19 cellular contexts compared by ENCODE assay signal in the genomic region with DNA sequence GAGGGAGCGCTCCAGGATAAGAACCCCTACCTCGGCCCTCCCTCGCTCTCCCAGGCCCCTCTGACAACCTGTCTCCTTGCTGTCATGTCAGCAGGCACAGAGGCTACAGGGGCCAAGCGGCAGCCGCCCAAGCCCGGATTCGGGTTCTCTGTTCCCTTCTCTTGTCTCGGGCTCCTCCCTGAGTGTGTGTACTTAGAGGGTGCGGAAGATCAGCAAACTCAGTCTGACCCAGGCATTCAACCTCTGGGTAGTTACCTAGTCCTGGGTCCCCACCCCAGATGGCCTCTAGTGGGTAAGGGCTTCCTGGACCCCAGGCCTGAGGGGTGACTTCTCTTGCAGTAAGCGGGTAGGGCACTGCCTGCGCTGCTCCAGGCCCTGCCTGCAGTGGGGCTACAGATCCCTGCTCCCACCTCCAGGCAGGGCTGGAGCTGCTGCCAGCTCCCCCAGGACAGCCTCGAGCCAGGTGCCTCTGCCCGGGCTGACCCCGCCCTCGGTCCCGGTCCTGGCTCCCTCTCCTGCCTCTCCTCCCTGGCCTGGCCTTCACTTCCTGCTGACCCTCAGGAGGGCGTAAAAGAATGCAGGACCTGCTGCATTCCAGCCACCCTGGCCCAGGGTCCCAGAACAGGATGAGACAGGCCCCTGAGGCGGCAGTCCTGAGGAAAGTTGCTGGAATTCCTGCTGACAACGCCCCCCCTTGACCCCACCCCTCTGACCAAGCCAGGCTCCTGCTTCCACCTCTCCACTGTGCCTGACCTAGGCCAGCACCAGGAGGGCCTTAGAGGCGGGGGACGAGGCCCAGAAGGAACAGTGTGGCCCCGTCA. TPM values are rescaled to one million over a fixed set of nuclear protein-coding genes. Genes with fewer than 3 reads are reported as not detected.
DNase-seq lines count a peak whose midpoint lies in the region; ATAC-seq and TF ChIP-seq lines count a peak whose summit lies in the region.
"Had no signal": no experiment of that assay in that cellular context is flagged by ENCODE, and none has a peak within 500 bp of the region (broad histone marks: within the 10 kb centered on the region; RNA-seq: fewer than 3 reads in every experiment).

No MANE protein-coding gene starts in this region.

- no peaks in the 10 kb centered on the region for H3K9me3 ChIP-seq in smooth muscle cell (replicated peaks; ENCODE audit: low read depth)
- H3K9me3 ChIP-seq: upper lobe of right lung had no signal

- peak; percentile 64 for DNase-seq in Right ventricle myocardium inferior (ENCODE audit: missing footprints)
- DNase-seq in Right ventricle myocardium superior, result no peak
- no peak for DNase-seq in epithelial cell of prostate (ENCODE audit: low read depth, low spot score)
- no peak for DNase-seq in mesothelial cell of epicardium (ENCODE audit: low spot score in 2 of 2, unreplicated experiment in 2 of 2)
- DNase-seq in smooth muscle cell (lab: John Stamatoyannopoulos, UW; ENCODE audit: unreplicated experiment), result no peak
- no peak for DNase-seq in stimulated activated naive B cell treated with anti-CD40 and anti-IgM and Interleukin-4, amounts not matched to agents 10 μg/mL and 1 μg/mL and 100 μg/mL, for 72 hours
- DNase-seq in stimulated activated CD4-positive, alpha-beta T cell treated with anti-CD3 and anti-CD28 coated beads, Interleukin-12 subunit alpha, Interleukin-12 subunit beta, amount 100 ng/mL, for 4 hours, result no peak
- no peak for DNase-seq in NCI-H748 treated with DMSO at 0.1 percent for 48 hours (lab: John Stamatoyannopoulos, UW)
- DNase-seq: activated CD4-positive, alpha-beta T cell treated with anti-CD3 and anti-CD28 coated beads, Interleukin-2, amount 50 U/mL, for 4 hours; activated naive CD8-positive, alpha-beta T cell treated with anti-CD3 and anti-CD28 coated beads, Interleukin-2, amount 10 ng/mL, durations not matched to agents 7 days and 5 days; activated T-cell treated with anti-CD3 and anti-CD28 coated beads, Interleukin-2, amount 50 U/mL, for 24 hours; CD4-positive, CD25-positive, alpha-beta regulatory T cell; DMS79; effector CD8-positive, alpha-beta T cell; NCI-H1105 treated with DMSO at 0.1 percent for 48 hours; RPMI8226; upper lobe of right lung had no signal

- no peaks in the 10 kb centered on the region for H3K9me3 Mint-ChIP-seq in mesothelial cell of epicardium
- no peaks in the 10 kb centered on the region for H3K9me3 Mint-ChIP-seq in stimulated activated naive B cell treated with anti-CD40 and anti-IgM and Interleukin-4, amounts not matched to agents 10 μg/mL and 1 μg/mL and 100 μg/mL, for 72 hours
- H3K9me3 Mint-ChIP-seq: activated naive CD8-positive, alpha-beta T cell treated with anti-CD3 and anti-CD28 coated beads, Interleukin-2, amount 10 ng/mL, durations not matched to agents 7 days and 5 days; activated T-cell treated with anti-CD3 and anti-CD28 coated beads, Interleukin-2, amount 50 U/mL, for 24 hours; stimulated activated memory B cell treated with anti-CD40 and anti-IgM and Interleukin-4, amounts not matched to agents 10 μg/mL and 1 μg/mL and 100 μg/mL, for 72 hours had no signal

- no peak overlapping the region for H2AFZ ChIP-seq in smooth muscle cell (ENCODE audit: low read depth)

- H3K4me1 Mint-ChIP-seq in mesothelial cell of epicardium, result peaks cover 36% of the 10 kb centered on the region
- peaks cover 12 to 20% of the 10 kb centered on the region in 2 donors for H3K4me1 Mint-ChIP-seq in stimulated activated naive B cell treated with anti-CD40 and anti-IgM and Interleukin-4, amounts not matched to agents 10 μg/mL and 1 μg/mL and 100 μg/mL, for 72 hours
- H3K4me1 Mint-ChIP-seq: activated naive CD8-positive, alpha-beta T cell treated with anti-CD3 and anti-CD28 coated beads, Interleukin-2, amount 10 ng/mL, durations not matched to agents 7 days and 5 days had no signal

- H3K27me3 ChIP-seq in smooth muscle cell (ENCODE audit: low read depth), result peaks cover 24% of the 10 kb centered on the region

- no peak for ATAC-seq in Right ventricle myocardium inferior
- no peak for ATAC-seq in Right ventricle myocardium superior (ENCODE audit: poor library complexity)
- no peak for ATAC-seq in stimulated activated naive B cell treated with anti-CD40 and anti-IgM and Interleukin-4, amounts not matched to agents 10 μg/mL and 1 μg/mL and 100 μg/mL, for 72 hours (replicated peaks)
- ATAC-seq: stimulated activated memory B cell treated with anti-CD40 and anti-IgM and Interleukin-4, amounts not matched to agents 10 μg/mL and 1 μg/mL and 100 μg/mL, for 72 hours had no signal

- intact Hi-C loops in Right ventricle myocardium inferior (cut with DNase I), result no loop called here
- intact Hi-C loops in Right ventricle myocardium superior (cut with DNase I), result no loop called here

- H3K4me3 Mint-ChIP-seq in mesothelial cell of epicardium, result peak overlapping the region; percentile 64
- H3K4me3 Mint-ChIP-seq in stimulated activated naive B cell treated with anti-CD40 and anti-IgM and Interleukin-4, amounts not matched to agents 10 μg/mL and 1 μg/mL and 100 μg/mL, for 72 hours, result no peak overlapping the region
- H3K4me3 Mint-ChIP-seq: activated naive CD8-positive, alpha-beta T cell treated with anti-CD3 and anti-CD28 coated beads, Interleukin-2, amount 10 ng/mL, durations not matched to agents 7 days and 5 days; activated T-cell treated with anti-CD3 and anti-CD28 coated beads, Interleukin-2, amount 50 U/mL, for 24 hours; stimulated activated memory B cell treated with anti-CD40 and anti-IgM and Interleukin-4, amounts not matched to agents 10 μg/mL and 1 μg/mL and 100 μg/mL, for 72 hours had no signal

- H3K36me3 ChIP-seq in smooth muscle cell (ENCODE audit: low read depth), result no peaks in the 10 kb centered on the region
- H3K36me3 ChIP-seq: upper lobe of right lung had no signal

- 64% methylated on average over 22 of the region's 22 CpGs for WGBS in smooth muscle cell (ENCODE audit: low lambda C conversion rate)

- peaks cover 40% of the 10 kb centered on the region for H3K4me1 ChIP-seq in smooth muscle cell (ENCODE audit: low read depth)

- no peak overlapping the region for H3K4me3 ChIP-seq in smooth muscle cell
- H3K4me3 ChIP-seq: upper lobe of right lung had no signal

- peaks cover 13% of the 10 kb centered on the region for H3K27me3 Mint-ChIP-seq in mesothelial cell of epicardium (ENCODE audit: low read depth)
- peaks cover 30 to 38% of the 10 kb centered on the region in 2 donors for H3K27me3 Mint-ChIP-seq in stimulated activated naive B cell treated with anti-CD40 and anti-IgM and Interleukin-4, amounts not matched to agents 10 μg/mL and 1 μg/mL and 100 μg/mL, for 72 hours

- TF ChIP-seq CTCF in mesothelial cell of epicardium (IDR thresholded peaks at IDR 0.05; ENCODE audit: unreplicated experiment) (no peak), smooth muscle cell (IDR thresholded peaks at IDR 0.05; ENCODE audit: borderline replicate concordance, insufficient read depth, poor library complexity, severe bottlenecking) (no peak)

- H3K36me3 Mint-ChIP-seq in mesothelial cell of epicardium, result no peaks in the 10 kb centered on the region
- H3K36me3 Mint-ChIP-seq in stimulated activated naive B cell treated with anti-CD40 and anti-IgM and Interleukin-4, amounts not matched to agents 10 μg/mL and 1 μg/mL and 100 μg/mL, for 72 hours, result no peaks in the 10 kb centered on the region
- H3K36me3 Mint-ChIP-seq: activated naive CD8-positive, alpha-beta T cell treated with anti-CD3 and anti-CD28 coated beads, Interleukin-2, amount 10 ng/mL, durations not matched to agents 7 days and 5 days; CD4-positive, CD25-positive, alpha-beta regulatory T cell; stimulated activated memory B cell treated with anti-CD40 and anti-IgM and Interleukin-4, amounts not matched to agents 10 μg/mL and 1 μg/mL and 100 μg/mL, for 72 hours had no signal

- H3F3A ChIP-seq in smooth muscle cell (ENCODE audit: low read depth), result peaks cover 2% of the 10 kb centered on the region

- peak overlapping the region; percentile 81 for H3K27ac Mint-ChIP-seq in mesothelial cell of epicardium
- H3K27ac Mint-ChIP-seq in stimulated activated naive B cell treated with anti-CD40 and anti-IgM and Interleukin-4, amounts not matched to agents 10 μg/mL and 1 μg/mL and 100 μg/mL, for 72 hours, result no peak overlapping the region
- H3K27ac Mint-ChIP-seq: activated naive CD8-positive, alpha-beta T cell treated with anti-CD3 and anti-CD28 coated beads, Interleukin-2, amount 10 ng/mL, durations not matched to agents 7 days and 5 days; activated T-cell treated with anti-CD3 and anti-CD28 coated beads, Interleukin-2, amount 50 U/mL, for 24 hours; CD4-positive, CD25-positive, alpha-beta regulatory T cell; stimulated activated memory B cell treated with anti-CD40 and anti-IgM and Interleukin-4, amounts not matched to agents 10 μg/mL and 1 μg/mL and 100 μg/mL, for 72 hours had no signal

- peak overlapping the region; percentile 36 for H3K4me2 ChIP-seq in smooth muscle cell

- H3K27ac ChIP-seq in epithelial cell of prostate (peak overlapping the region; percentile 76), smooth muscle cell (ENCODE audit: low read depth) (peak overlapping the region; percentile 54)
- H3K27ac ChIP-seq: HL-60, upper lobe of right lung had no signal

- no peak overlapping the region for H3K9ac ChIP-seq in smooth muscle cell (ENCODE audit: low read depth)

- peaks cover 4% of the 10 kb centered on the region for H3K79me2 ChIP-seq in smooth muscle cell (ENCODE audit: low read depth)

- H4K20me1 ChIP-seq in smooth muscle cell (ENCODE audit: low read depth), result peaks cover 85% of the 10 kb centered on the region

RNA-seq across cellular contexts. Expression of gene GPC1, which starts 22.0 kb away (rescaled TPM):
- total RNA-seq in Right ventricle myocardium inferior, result 182 TPM
- total RNA-seq in Right ventricle myocardium superior, result 154 TPM
- 86.1 to 89.7 TPM (median 88.0 TPM) in 3 replicates for total RNA-seq in mesothelial cell of epicardium
- total RNA-seq in smooth muscle cell, result 86.4 and 88.9 TPM in 2 replicates
- polyA plus RNA-seq in smooth muscle cell, result 221 and 236 TPM in 2 replicates
